12 cellular contexts compared by ENCODE assay signal in genomic region chr19:12648088-12648487, GRCh38. TPM values are rescaled to one million over a fixed set of nuclear protein-coding genes. Genes with fewer than 3 reads are reported as not detected.
DNase-seq lines count a peak whose midpoint lies in the region; ATAC-seq and TF ChIP-seq lines count a peak whose summit lies in the region.
"Had no signal": no experiment of that assay in that cellular context is flagged by ENCODE, and none has a peak within 500 bp of the region (broad histone marks: within the 10 kb centered on the region; RNA-seq: fewer than 3 reads in every experiment).

No MANE protein-coding gene starts in this region.

- H3K27ac ChIP-seq in HCT116 (ENCODE audit: low read depth, low read length): no peak overlapping the region

- 0 out of 2 replicates have a peak, but pooled peaks have one; percentile 34 for ATAC-seq in HCT116
- no peak for ATAC-seq in stimulated activated naive B cell treated with anti-CD40 and anti-IgM and Interleukin-4, amounts not matched to agents 10 μg/mL and 1 μg/mL and 100 μg/mL, for 72 hours (replicated peaks)
- no peak for ATAC-seq in HG02610 (IDR thresholded peaks at IDR 0.05; ENCODE audit: unreplicated experiment)
- ATAC-seq in HG03045 (IDR thresholded peaks at IDR 0.05; ENCODE audit: unreplicated experiment): no peak

- H3K4me1 Mint-ChIP-seq in chondrocyte (ENCODE audit: low read depth): peaks cover 4% of the 10 kb centered on the region
- peaks cover 16 to 17% of the 10 kb centered on the region in 2 donors for H3K4me1 Mint-ChIP-seq in stimulated activated naive B cell treated with anti-CD40 and anti-IgM and Interleukin-4, amounts not matched to agents 10 μg/mL and 1 μg/mL and 100 μg/mL, for 72 hours
- H3K4me1 Mint-ChIP-seq: nephron had no signal

- H3K36me3 ChIP-seq in HCT116 (ENCODE audit: control insufficient read depth in 1 of 2, insufficient read depth in 2 of 2, low read length in 2 of 2): no peaks in the 10 kb centered on the region

- H3K9me3 ChIP-seq in HCT116 (ENCODE audit: control insufficient read depth in 1 of 2, insufficient read depth in 1 of 2, low read depth in 1 of 2, low read length in 2 of 2): no peaks in the 10 kb centered on the region; a peak in 1 of 4 replicates

- H4K20me1 ChIP-seq in HCT116 (ENCODE audit: insufficient read depth): no peaks in the 10 kb centered on the region

- no peaks in the 10 kb centered on the region for H3K27me3 Mint-ChIP-seq in chondrocyte (ENCODE audit: low read depth)
- H3K27me3 Mint-ChIP-seq in stimulated activated naive B cell treated with anti-CD40 and anti-IgM and Interleukin-4, amounts not matched to agents 10 μg/mL and 1 μg/mL and 100 μg/mL, for 72 hours: no peaks in the 10 kb centered on the region

- H3K9me2 ChIP-seq in HCT116 (ENCODE audit: insufficient read depth): no peaks in the 10 kb centered on the region

- POLR2A ChIA-PET in HCT116 (lab: Charles Lee): no interaction called here

- no peak overlapping the region for H3K27ac Mint-ChIP-seq in chondrocyte (ENCODE audit: unreplicated experiment)
- H3K27ac Mint-ChIP-seq in stimulated activated naive B cell treated with anti-CD40 and anti-IgM and Interleukin-4, amounts not matched to agents 10 μg/mL and 1 μg/mL and 100 μg/mL, for 72 hours: peak overlapping the region; percentile 78
- H3K27ac Mint-ChIP-seq: activated T-cell treated with anti-CD3 and anti-CD28 coated beads, Interleukin-2, amount 50 U/mL, for 72 hours; nephron had no signal

- intact Hi-C loops in HCT116 (cut with micrococcal nuclease): no loop called here

- RAD21 ChIA-PET in HCT116 (lab: Charles Lee; ENCODE audit: low non-redundant PET in 1 of 2, low total read pairs in 2 of 2, uncharacterized antibody in 2 of 2, unreplicated experiment in 2 of 2): no interaction called here

- no peaks in the 10 kb centered on the region for H3K9me3 Mint-ChIP-seq in chondrocyte (ENCODE audit: low read depth)
- H3K9me3 Mint-ChIP-seq in stimulated activated naive B cell treated with anti-CD40 and anti-IgM and Interleukin-4, amounts not matched to agents 10 μg/mL and 1 μg/mL and 100 μg/mL, for 72 hours: peaks cover 0 to 2% of the 10 kb centered on the region in 2 donors
- H3K9me3 Mint-ChIP-seq: activated T-cell treated with anti-CD3 and anti-CD28 coated beads, Interleukin-2, amount 50 U/mL, for 72 hours; nephron had no signal

- TF ChIP-seq CTCF in HCT116 (IDR thresholded peaks at IDR 0.05 in 2 of 3, conservative IDR thresholded peaks at IDR 0.05 in 1 of 3; ENCODE audit: borderline replicate concordance in 1 of 3, insufficient read depth in 1 of 3, low read depth in 2 of 3, low read length in 2 of 3) (0 out of 6 replicates have a peak, but pooled peaks of 1 of the 3 experiments have one; percentile 8), chondrocyte (IDR thresholded peaks at IDR 0.05) (peak; percentile 31)

- peaks cover 8% of the 10 kb centered on the region for H3K36me3 Mint-ChIP-seq in chondrocyte (ENCODE audit: low read depth)
- H3K36me3 Mint-ChIP-seq in stimulated activated naive B cell treated with anti-CD40 and anti-IgM and Interleukin-4, amounts not matched to agents 10 μg/mL and 1 μg/mL and 100 μg/mL, for 72 hours: peaks cover 61 to 65% of the 10 kb centered on the region in 2 donors

- no peaks in the 10 kb centered on the region for H3K27me3 ChIP-seq in HCT116 (ENCODE audit: insufficient read depth, low read length)

- H3K4me1 ChIP-seq in HCT116 (ENCODE audit: control insufficient read depth in 1 of 2, insufficient read depth in 2 of 2, low read length in 2 of 2): no peaks in the 10 kb centered on the region

- no peak for TF ChIP-seq RAD21 in HCT116 (IDR thresholded peaks at IDR 0.05; ENCODE audit: low read depth)

- peak overlapping the region; percentile 41 for H3K4me3 Mint-ChIP-seq in chondrocyte (ENCODE audit: unreplicated experiment)
- no peak overlapping the region for H3K4me3 Mint-ChIP-seq in stimulated activated naive B cell treated with anti-CD40 and anti-IgM and Interleukin-4, amounts not matched to agents 10 μg/mL and 1 μg/mL and 100 μg/mL, for 72 hours
- H3K4me3 Mint-ChIP-seq: nephron had no signal

- no TSS peak for BruUV-seq in HCT116 (replicated peaks; lab: Mats Ljungman, UMichigan)

- CTCF ChIA-PET in HCT116 (lab: Charles Lee): no interaction called here

- no peak for TF ChIP-seq POLR2A in HCT116 (IDR thresholded peaks at IDR 0.05; ENCODE audit: borderline replicate concordance, extremely low read depth, insufficient read depth, insufficient read length)

- H2AFZ ChIP-seq in HCT116 (ENCODE audit: low read depth, low read length, poor library complexity, severe bottlenecking): no peak overlapping the region

- H3K4me3 ChIP-seq in HCT116 (replicated peaks in 1 of 2; ENCODE audit: low read depth in 1 of 2, low read length in 2 of 2): no peak overlapping the region

- DNase-seq in HCT116 (ENCODE audit: low read depth, low spot score) (no peak), chondrocyte (ENCODE audit: low spot score) (no peak), iPS-NIHi11 (ENCODE audit: low spot score) (peak; percentile 82), NCI-H1436 treated with DMSO at 0.1 percent for 48 hours (lab: John Stamatoyannopoulos, UW) (no peak), NCI-H2081 (lab: John Stamatoyannopoulos, UW) (no peak)
- no peak for DNase-seq in stimulated activated naive B cell treated with anti-CD40 and anti-IgM and Interleukin-4, amounts not matched to agents 10 μg/mL and 1 μg/mL and 100 μg/mL, for 72 hours
- DNase-seq: NCI-H446 treated with DMSO at 0.1 percent for 48 hours, T1000 had no signal

- no peak overlapping the region for H3K4me2 ChIP-seq in HCT116 (ENCODE audit: low read length)

- H3K79me2 ChIP-seq in HCT116 (ENCODE audit: insufficient read depth, low read length): no peaks in the 10 kb centered on the region

- H3K9ac ChIP-seq in HCT116 (ENCODE audit: low read length): no peak overlapping the region

TF ChIP-seq in HCT116, 20 proteins besides CTCF, POLR2A, EP300 and RAD21:
- TF ChIP-seq, protein P1, sequence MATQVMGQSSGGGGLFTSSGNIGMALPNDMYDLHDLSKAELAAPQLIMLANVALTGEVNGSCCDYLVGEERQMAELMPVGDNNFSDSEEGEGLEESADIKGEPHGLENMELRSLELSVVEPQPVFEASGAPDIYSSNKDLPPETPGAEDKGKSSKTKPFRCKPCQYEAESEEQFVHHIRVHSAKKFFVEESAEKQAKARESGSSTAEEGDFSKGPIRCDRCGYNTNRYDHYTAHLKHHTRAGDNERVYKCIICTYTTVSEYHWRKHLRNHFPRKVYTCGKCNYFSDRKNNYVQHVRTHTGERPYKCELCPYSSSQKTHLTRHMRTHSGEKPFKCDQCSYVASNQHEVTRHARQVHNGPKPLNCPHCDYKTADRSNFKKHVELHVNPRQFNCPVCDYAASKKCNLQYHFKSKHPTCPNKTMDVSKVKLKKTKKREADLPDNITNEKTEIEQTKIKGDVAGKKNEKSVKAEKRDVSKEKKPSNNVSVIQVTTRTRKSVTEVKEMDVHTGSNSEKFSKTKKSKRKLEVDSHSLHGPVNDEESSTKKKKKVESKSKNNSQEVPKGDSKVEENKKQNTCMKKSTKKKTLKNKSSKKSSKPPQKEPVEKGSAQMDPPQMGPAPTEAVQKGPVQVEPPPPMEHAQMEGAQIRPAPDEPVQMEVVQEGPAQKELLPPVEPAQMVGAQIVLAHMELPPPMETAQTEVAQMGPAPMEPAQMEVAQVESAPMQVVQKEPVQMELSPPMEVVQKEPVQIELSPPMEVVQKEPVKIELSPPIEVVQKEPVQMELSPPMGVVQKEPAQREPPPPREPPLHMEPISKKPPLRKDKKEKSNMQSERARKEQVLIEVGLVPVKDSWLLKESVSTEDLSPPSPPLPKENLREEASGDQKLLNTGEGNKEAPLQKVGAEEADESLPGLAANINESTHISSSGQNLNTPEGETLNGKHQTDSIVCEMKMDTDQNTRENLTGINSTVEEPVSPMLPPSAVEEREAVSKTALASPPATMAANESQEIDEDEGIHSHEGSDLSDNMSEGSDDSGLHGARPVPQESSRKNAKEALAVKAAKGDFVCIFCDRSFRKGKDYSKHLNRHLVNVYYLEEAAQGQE (IDR thresholded peaks at IDR 0.05; ENCODE audit: low read depth): no peak
- TF ChIP-seq MAX (IDR thresholded peaks at IDR 0.05): no peak
- TF ChIP-seq, protein P2, sequence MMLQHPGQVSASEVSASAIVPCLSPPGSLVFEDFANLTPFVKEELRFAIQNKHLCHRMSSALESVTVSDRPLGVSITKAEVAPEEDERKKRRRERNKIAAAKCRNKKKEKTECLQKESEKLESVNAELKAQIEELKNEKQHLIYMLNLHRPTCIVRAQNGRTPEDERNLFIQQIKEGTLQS (IDR thresholded peaks at IDR 0.05): no peak
- TF ChIP-seq CEBPB (IDR thresholded peaks at IDR 0.05; ENCODE audit: low read depth): no peak
- no peak for TF ChIP-seq JUND (IDR thresholded peaks at IDR 0.05)
- TF ChIP-seq SIN3A (IDR thresholded peaks at IDR 0.05; ENCODE audit: low read depth): no peak
- no peak for TF ChIP-seq YY1 (IDR thresholded peaks at IDR 0.05; ENCODE audit: extremely low read depth, insufficient replicate concordance, low read depth, low read length)
- TF ChIP-seq SRF (IDR thresholded peaks at IDR 0.05; ENCODE audit: low read depth): no peak
- TF ChIP-seq CBX3 (IDR thresholded peaks at IDR 0.05; ENCODE audit: low read depth): no peak
- TF ChIP-seq SP1 (IDR thresholded peaks at IDR 0.05; ENCODE audit: low read depth): no peak
- TF ChIP-seq FOSL1 (IDR thresholded peaks at IDR 0.05; ENCODE audit: low read depth): no peak
- no peak for TF ChIP-seq ZNF274 (IDR thresholded peaks at IDR 0.05; ENCODE audit: low read depth, low read length)
TF ChIP-seq in HCT116: peak in this region for 0.

RNA-seq across cellular contexts. Expression of gene MAN2B1, which starts 18.5 kb away (rescaled TPM):
- 48.3 TPM for total RNA-seq in HCT116 (2021; ENCODE audit: unreplicated experiment)
- 25.3 and 29.8 TPM in 2 replicates for polyA plus RNA-seq in HCT116 (2012)
- 86.6 to 104 TPM (median 99.5 TPM) in 3 replicates for total RNA-seq in chondrocyte

RNA-seq across cellular contexts. Expression of gene WDR83, which starts 18.5 kb away (rescaled TPM):
- total RNA-seq in HCT116 (2021; ENCODE audit: unreplicated experiment): 20.1 TPM
- 17.9 and 22.8 TPM in 2 replicates for polyA plus RNA-seq in HCT116 (2012)
- 9.6 to 13.5 TPM (median 12.7 TPM) in 3 replicates for total RNA-seq in chondrocyte

RNA-seq across cellular contexts. Expression of gene DHPS, which starts 33.6 kb away (rescaled TPM):
- 134 TPM for total RNA-seq in HCT116 (2021; ENCODE audit: unreplicated experiment)
- 136 and 148 TPM in 2 replicates for polyA plus RNA-seq in HCT116 (2012)
- total RNA-seq in chondrocyte: 37.8 to 48.8 TPM (median 47.5 TPM) in 3 replicates

RNA-seq across cellular contexts. Expression of gene ZNF791, which starts 37.4 kb away (rescaled TPM):
- 21.2 TPM for total RNA-seq in HCT116 (2021; ENCODE audit: unreplicated experiment)
- 8.6 and 12.6 TPM in 2 replicates for polyA plus RNA-seq in HCT116 (2012)
- total RNA-seq in chondrocyte: 15.5 to 26.1 TPM (median 17.9 TPM) in 3 replicates

RNA-seq across cellular contexts. Expression of gene ZNF490, which starts 37.5 kb away (rescaled TPM):
- total RNA-seq in HCT116 (2021; ENCODE audit: unreplicated experiment) (5.8 TPM), chondrocyte (6.7 to 8.6 TPM (median 7.0 TPM) in 3 replicates)
- polyA plus RNA-seq in HCT116 (2012): 0.90 and 1.3 TPM in 2 replicates
